In the genomic region with DNA sequence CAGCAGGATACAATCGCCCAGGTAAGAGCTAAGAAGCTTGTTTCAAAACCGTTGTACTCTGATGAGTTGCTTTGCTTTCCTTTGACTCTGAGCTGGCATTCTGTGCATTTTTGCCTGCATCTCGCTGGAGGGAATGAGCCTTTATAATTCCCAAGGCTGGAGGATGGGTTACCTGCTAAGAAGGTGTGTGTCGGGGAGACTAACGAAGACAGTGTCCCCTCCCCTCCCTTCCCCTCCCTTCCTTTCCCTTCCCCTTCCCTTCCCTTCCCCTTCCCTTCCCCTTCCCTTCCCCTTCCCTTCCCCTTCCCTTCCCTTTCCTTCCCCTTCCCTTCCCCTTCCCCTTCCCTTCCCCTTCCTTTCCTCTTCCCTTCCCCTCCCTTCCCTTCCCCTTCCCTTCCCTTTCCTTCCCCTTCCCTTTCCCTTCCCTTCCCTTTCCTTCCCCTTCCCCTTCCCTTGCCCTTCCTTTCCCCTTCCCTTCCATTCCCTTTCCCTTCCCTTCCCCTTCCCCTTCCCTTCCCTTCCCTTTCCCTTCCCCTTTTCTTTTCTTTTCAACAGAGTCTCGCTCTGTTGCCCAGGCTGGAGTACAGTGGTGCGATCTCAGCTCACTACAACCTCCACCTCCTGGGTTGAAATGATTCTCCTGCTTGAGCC, we compare ENCODE assay signal across 1 cellular context.
TF ChIP-seq lines count a peak whose summit lies in the region.

No MANE protein-coding gene starts in this region.

TF ChIP-seq in K562, 482 proteins besides CTCF, POLR2A, EP300 and RAD21:
- TF ChIP-seq PCBP1 (IDR thresholded peaks at IDR 0.05; ENCODE audit: low read depth, low read length, poor library complexity, severe bottlenecking) (peak; percentile 56), TAF15 (IDR thresholded peaks at IDR 0.05; ENCODE audit: low read depth, low read length) (no peak)
TF ChIP-seq in K562: peak in this region for 1.
